20 cellular contexts compared by ENCODE assay signal in the genomic region with DNA sequence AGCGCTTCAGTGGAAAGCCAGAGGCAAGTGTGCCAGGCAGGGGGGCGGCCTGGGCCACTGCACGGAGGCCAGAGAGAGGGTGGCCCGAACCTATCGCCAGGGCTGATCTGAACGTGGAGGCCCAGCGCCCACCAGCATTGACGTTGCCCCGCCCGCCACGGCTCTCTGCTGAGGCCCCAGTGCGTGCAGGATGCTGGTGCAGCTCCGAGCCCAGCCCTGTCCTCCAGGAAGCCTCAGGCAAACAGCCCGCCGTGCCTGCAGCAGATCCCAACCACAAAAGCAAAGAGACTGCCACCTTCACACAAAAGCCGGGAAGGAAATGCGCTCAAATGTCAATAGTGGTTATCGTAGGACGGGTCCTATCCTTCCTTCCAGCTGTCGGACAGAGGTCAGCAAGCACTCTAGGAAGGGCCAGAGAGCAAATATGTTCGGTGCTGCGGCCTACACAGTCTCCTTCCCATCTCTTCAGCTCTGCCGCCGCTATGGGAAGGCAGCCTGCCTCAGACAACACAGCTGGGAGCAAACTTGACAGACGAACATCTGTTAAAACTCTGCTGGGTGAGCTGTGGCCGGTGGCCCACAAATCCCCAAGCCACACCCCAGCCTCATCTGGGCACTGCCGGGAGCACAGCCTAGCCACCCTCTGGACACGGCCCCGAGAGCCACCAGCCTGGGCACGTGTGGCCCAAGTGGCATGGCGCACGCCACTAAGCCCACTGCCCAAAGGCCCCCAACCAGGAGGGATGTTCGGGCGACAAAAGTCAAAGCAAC.
A peak's percentile ranks its signal among the peaks of the same experiment; 100 is the strongest.
DNase-seq lines count a peak whose midpoint lies in the region; ATAC-seq and TF ChIP-seq lines count a peak whose summit lies in the region.
"Had no signal": no experiment of that assay in that cellular context is flagged by ENCODE, and none has a peak within 500 bp of the region (broad histone marks: within the 10 kb centered on the region; RNA-seq: fewer than 3 reads in every experiment).

No MANE protein-coding gene starts in this region.

- no peaks in the 10 kb centered on the region for H3K9me3 Mint-ChIP-seq in activated CD4-positive, alpha-beta memory T cell treated with anti-CD3 and anti-CD28 coated beads, Interleukin-2, amount 10 ng/mL, durations not matched to agents 7 days and 5 days
- H3K9me3 Mint-ChIP-seq in activated CD4-positive, alpha-beta memory T cell treated with anti-CD3 and anti-CD28 coated beads for 36 hours = no peaks in the 10 kb centered on the region
- no peaks in the 10 kb centered on the region for H3K9me3 Mint-ChIP-seq in activated T-helper 17 cell treated with anti-CD3 and anti-CD28 coated beads, Interleukin-2, amount 50 U/mL, for 72 hours
- no peaks in the 10 kb centered on the region for H3K9me3 Mint-ChIP-seq in CD4-positive, alpha-beta memory T cell
- H3K9me3 Mint-ChIP-seq: CD4-positive, CD25-positive, alpha-beta regulatory T cell; effector memory CD8-positive, alpha-beta T cell; WTC11 had no signal

- no peaks in the 10 kb centered on the region for H3K27me3 Mint-ChIP-seq in activated CD4-positive, alpha-beta memory T cell treated with anti-CD3 and anti-CD28 coated beads, Interleukin-2, amount 10 ng/mL, durations not matched to agents 7 days and 5 days
- H3K27me3 Mint-ChIP-seq in activated CD4-positive, alpha-beta memory T cell treated with anti-CD3 and anti-CD28 coated beads for 36 hours = no peaks in the 10 kb centered on the region
- no peaks in the 10 kb centered on the region for H3K27me3 Mint-ChIP-seq in activated T-helper 17 cell treated with anti-CD3 and anti-CD28 coated beads, Interleukin-2, amount 50 U/mL, for 72 hours
- no peaks in the 10 kb centered on the region for H3K27me3 Mint-ChIP-seq in CD4-positive, alpha-beta memory T cell
- H3K27me3 Mint-ChIP-seq: CD4-positive, CD25-positive, alpha-beta regulatory T cell; effector memory CD8-positive, alpha-beta T cell had no signal

- intact Hi-C loops in activated CD4-positive, alpha-beta memory T cell treated with anti-CD3 and anti-CD28 coated beads for 36 hours (cut with micrococcal nuclease) = no loop called here
- intact Hi-C loops in left colon (cut with DNase I, micrococcal nuclease) (no loop called here), spleen (cut with DNase I; ENCODE audit: low total_unique reads) (loop anchor here (10.0 kb wide), 1 partner anchor 59 kb away; no protein-coding TSS in a partner anchor)
- intact Hi-C loops in CD4-positive, alpha-beta memory T cell (cut with micrococcal nuclease) = no loop called here

- peaks cover 13 to 77% (median 39%) of the 10 kb centered on the region in 6 donors for H3K4me1 ChIP-seq in spleen
- H3K4me1 ChIP-seq in CD4-positive, alpha-beta memory T cell (ENCODE audit: insufficient read depth, low read length) = no peaks in the 10 kb centered on the region
- H3K4me1 ChIP-seq: parathyroid adenoma had no signal

- CTCF ChIA-PET in activated CD4-positive, alpha-beta memory T cell treated with anti-CD3 and anti-CD28 coated beads, Interleukin-2, amount 10 ng/mL, durations not matched to agents 7 days and 5 days (lab: Charles Lee) = no interaction called here
- CTCF ChIA-PET in activated CD4-positive, alpha-beta memory T cell treated with anti-CD3 and anti-CD28 coated beads for 36 hours (lab: Charles Lee) = no interaction called here
- CTCF ChIA-PET in CD4-positive, alpha-beta memory T cell (lab: Charles Lee; ENCODE audit: partially characterized antibody) = no interaction called here

- POLR2A ChIA-PET in activated CD4-positive, alpha-beta memory T cell treated with anti-CD3 and anti-CD28 coated beads, Interleukin-2, amount 10 ng/mL, durations not matched to agents 7 days and 5 days (lab: Charles Lee) = no interaction called here
- POLR2A ChIA-PET in activated CD4-positive, alpha-beta memory T cell treated with anti-CD3 and anti-CD28 coated beads for 36 hours (lab: Charles Lee) = no interaction called here
- POLR2A ChIA-PET in CD4-positive, alpha-beta memory T cell (lab: Charles Lee; ENCODE audit: partially characterized antibody) = no interaction called here

- H3K36me3 Mint-ChIP-seq in activated CD4-positive, alpha-beta memory T cell treated with anti-CD3 and anti-CD28 coated beads, Interleukin-2, amount 10 ng/mL, durations not matched to agents 7 days and 5 days (ENCODE audit: low read depth) = no peaks in the 10 kb centered on the region
- no peaks in the 10 kb centered on the region for H3K36me3 Mint-ChIP-seq in activated CD4-positive, alpha-beta memory T cell treated with anti-CD3 and anti-CD28 coated beads for 36 hours
- no peaks in the 10 kb centered on the region for H3K36me3 Mint-ChIP-seq in activated T-helper 17 cell treated with anti-CD3 and anti-CD28 coated beads, Interleukin-2, amount 50 U/mL, for 72 hours (ENCODE audit: low read depth)
- peaks cover 0 to 7% of the 10 kb centered on the region in 2 donors for H3K36me3 Mint-ChIP-seq in CD4-positive, alpha-beta memory T cell
- H3K36me3 Mint-ChIP-seq: WTC11 had no signal

- TF ChIP-seq POLR2A in spleen (IDR thresholded peaks at IDR 0.05) = no peak

- no peak overlapping the region for H3K4me3 ChIP-seq in spleen
- H3K4me3 ChIP-seq in CD4-positive, alpha-beta memory T cell (ENCODE audit: low read length in 2 of 2) = no peak overlapping the region
- H3K4me3 ChIP-seq: tibial nerve had no signal

- peak overlapping the region; percentile 6 for H3K27ac Mint-ChIP-seq in activated CD4-positive, alpha-beta memory T cell treated with anti-CD3 and anti-CD28 coated beads, Interleukin-2, amount 10 ng/mL, durations not matched to agents 7 days and 5 days
- no peak overlapping the region for H3K27ac Mint-ChIP-seq in activated CD4-positive, alpha-beta memory T cell treated with anti-CD3 and anti-CD28 coated beads for 36 hours
- peak overlapping the region; percentile 25 for H3K27ac Mint-ChIP-seq in activated T-helper 17 cell treated with anti-CD3 and anti-CD28 coated beads, Interleukin-2, amount 50 U/mL, for 72 hours
- H3K27ac Mint-ChIP-seq in CD4-positive, alpha-beta memory T cell = peak overlapping the region in 1 of 7 donors; percentile 19
- H3K27ac Mint-ChIP-seq: CD4-positive, CD25-positive, alpha-beta regulatory T cell; WTC11 had no signal

- peaks cover 0 to 66% (median 0%) of the 10 kb centered on the region in 6 donors for H3K36me3 ChIP-seq in spleen
- H3K36me3 ChIP-seq in CD4-positive, alpha-beta memory T cell (ENCODE audit: insufficient read depth, low read length) = no peaks in the 10 kb centered on the region

- no peaks in the 10 kb centered on the region for H3K9me3 ChIP-seq in spleen
- no peaks in the 10 kb centered on the region for H3K9me3 ChIP-seq in CD4-positive, alpha-beta memory T cell (ENCODE audit: control insufficient read depth in 1 of 2, low read length in 2 of 2)
- H3K9me3 ChIP-seq: tibial nerve had no signal

- 60 to 82% (median 76%) methylated on average over 27 to 34 of the region's 34 CpGs for WGBS in spleen, 5 donors

- ATAC-seq in activated T-helper 17 cell treated with anti-CD3 and anti-CD28 coated beads, Interleukin-2, amount 50 U/mL, for 72 hours (replicated peaks) = no peak
- peak; percentile 18 for ATAC-seq in left colon
- ATAC-seq: effector memory CD8-positive, alpha-beta T cell had no signal

- peaks cover 12% of the 10 kb centered on the region for H3K4me1 Mint-ChIP-seq in activated CD4-positive, alpha-beta memory T cell treated with anti-CD3 and anti-CD28 coated beads, Interleukin-2, amount 10 ng/mL, durations not matched to agents 7 days and 5 days
- H3K4me1 Mint-ChIP-seq in activated CD4-positive, alpha-beta memory T cell treated with anti-CD3 and anti-CD28 coated beads for 36 hours (ENCODE audit: low read depth) = no peaks in the 10 kb centered on the region
- peaks cover 7% of the 10 kb centered on the region for H3K4me1 Mint-ChIP-seq in activated T-helper 17 cell treated with anti-CD3 and anti-CD28 coated beads, Interleukin-2, amount 50 U/mL, for 72 hours
- H3K4me1 Mint-ChIP-seq in CD4-positive, alpha-beta memory T cell = peaks cover 1 to 17% (median 3%) of the 10 kb centered on the region in 4 donors
- H3K4me1 Mint-ChIP-seq: WTC11 had no signal

- no peak for TF ChIP-seq CTCF in spleen (IDR thresholded peaks at IDR 0.05 in 8 of 11, conservative IDR thresholded peaks at IDR 0.05 in 3 of 11)

- H3K27ac ChIP-seq in spleen = peak overlapping the region in 5 of 8 donors; percentile 33 to 54 (median 52)
- no peak overlapping the region for H3K27ac ChIP-seq in CD4-positive, alpha-beta memory T cell (ENCODE audit: low read depth, low read length)
- H3K27ac ChIP-seq: 22Rv1, parathyroid adenoma, tibial nerve had no signal

- H3K4me3 Mint-ChIP-seq in activated CD4-positive, alpha-beta memory T cell treated with anti-CD3 and anti-CD28 coated beads, Interleukin-2, amount 10 ng/mL, durations not matched to agents 7 days and 5 days = no peak overlapping the region
- no peak overlapping the region for H3K4me3 Mint-ChIP-seq in activated CD4-positive, alpha-beta memory T cell treated with anti-CD3 and anti-CD28 coated beads for 36 hours
- no peak overlapping the region for H3K4me3 Mint-ChIP-seq in activated T-helper 17 cell treated with anti-CD3 and anti-CD28 coated beads, Interleukin-2, amount 50 U/mL, for 72 hours
- H3K4me3 Mint-ChIP-seq in CD4-positive, alpha-beta memory T cell = no peak overlapping the region
- H3K4me3 Mint-ChIP-seq: CD4-positive, CD25-positive, alpha-beta regulatory T cell; effector memory CD8-positive, alpha-beta T cell; WTC11 had no signal

- DNase-seq in activated CD4-positive, alpha-beta memory T cell treated with anti-CD3 and anti-CD28 coated beads, Interleukin-2, amount 10 ng/mL, durations not matched to agents 7 days and 5 days = no peak
- DNase-seq in activated CD4-positive, alpha-beta memory T cell treated with anti-CD3 and anti-CD28 coated beads for 36 hours = no peak
- DNase-seq in left colon = peak in 1 of 2 donors; percentile 42
- peak; percentile 77 for DNase-seq in spleen
- DNase-seq in CD4-positive, alpha-beta memory T cell = no peak
- no peak for DNase-seq in activated T-cell treated with anti-CD3 and anti-CD28 coated beads, Interleukin-2, amount 50 U/mL, for 48 hours
- no peak for DNase-seq in NCI-H1436 treated with DMSO at 0.1 percent for 48 hours (lab: John Stamatoyannopoulos, UW)
- DNase-seq: activated effector memory CD4-positive, alpha-beta T cell treated with anti-CD3 and anti-CD28 coated beads, Interleukin-2, amount 50 U/mL, for 16 hours; amniotic stem cell; CD4-positive, CD25-positive, alpha-beta regulatory T cell; effector memory CD8-positive, alpha-beta T cell; kidney glomerular epithelial cell; NCI-H1694 treated with DMSO at 0.1 percent for 48 hours; NCI-H446 treated with DMSO at 0.1 percent for 48 hours; SHP77 had no signal

- no peaks in the 10 kb centered on the region for H3K27me3 ChIP-seq in spleen (replicated peaks in 1 of 7)
- H3K27me3 ChIP-seq in CD4-positive, alpha-beta memory T cell (ENCODE audit: insufficient read depth, low read length) = no peaks in the 10 kb centered on the region
- H3K27me3 ChIP-seq: tibial nerve had no signal
